ENCODE assay signal across 8 cellular contexts in genomic region chr19:34120846-34121639, GRCh38. TPM values are rescaled to one million over a fixed set of nuclear protein-coding genes. Genes with fewer than 3 reads are reported as not detected.
DNase-seq lines count a peak whose midpoint lies in the region; ATAC-seq, FAIRE-seq and TF ChIP-seq lines count a peak whose summit lies in the region.

No MANE protein-coding gene starts in this region.

- no peak overlapping the region for H3K4me3 ChIP-seq in AG10803 (ENCODE audit: low read length)
- no peak overlapping the region for H3K4me3 ChIP-seq in adrenal gland
- H3K4me3 ChIP-seq in kidney (ENCODE audit: low read length in 2 of 2) = no peak overlapping the region

- no peak overlapping the region for H3K4me3 Mint-ChIP-seq in stimulated activated effector memory CD8-positive, alpha-beta T cell treated with anti-CD3 and anti-CD28 coated beads, Interleukin-12 subunit alpha, Interleukin-12 subunit beta, amount 100 ng/mL, for 72 hours

- DNase-seq in AG10803 (ENCODE audit: low read depth) (peak; percentile 50), H54 (ENCODE audit: insufficient read length, low spot score) (peak; percentile 45), adrenal gland (peak in 5 of 7 donors; percentile 33 to 61 (median 41)), kidney (no peak), NCI-H187 treated with DMSO at 0.1 percent for 48 hours (lab: John Stamatoyannopoulos, UW) (no peak), KG1 (lab: John Stamatoyannopoulos, UW) (no peak)
- peak in 1 of 2 donors; percentile 71 for DNase-seq in stimulated activated effector memory CD8-positive, alpha-beta T cell treated with anti-CD3 and anti-CD28 coated beads, Interleukin-12 subunit alpha, Interleukin-12 subunit beta, amount 100 ng/mL, for 72 hours (ENCODE audit: low spot score in 2 of 2)

- TF ChIP-seq POLR2A in H54 (IDR thresholded peaks at IDR 0.05; ENCODE audit: low read depth, low read length) = no peak
- no peak for TF ChIP-seq POLR2A in adrenal gland (IDR thresholded peaks at IDR 0.05)

- 58 to 66% (median 62%) methylated on average over 8 of the region's 8 CpGs for WGBS in adrenal gland, 4 donors

- TF ChIP-seq CTCF in AG10803 (conservative IDR thresholded peaks at IDR 0.05; ENCODE audit: low read length) (peak; percentile 88), adrenal gland (IDR thresholded peaks at IDR 0.05) (peak; percentile 48 to 66 (median 58)), kidney (IDR thresholded peaks at IDR 0.05; ENCODE audit: borderline replicate concordance, extremely low read depth, insufficient read depth) (peak; percentile 46)

- H3K36me3 ChIP-seq in adrenal gland (replicated peaks in 1 of 2) = no peaks in the 10 kb centered on the region
- no peaks in the 10 kb centered on the region for H3K36me3 ChIP-seq in kidney (ENCODE audit: control insufficient read depth in 1 of 2, insufficient read depth in 2 of 2, low read length in 2 of 2)

- peak; percentile 60 for FAIRE-seq in H54 (lab: Jason Lieb, UNC)
- no peak for FAIRE-seq in kidney (lab: Jason Lieb, UNC)

- no peaks in the 10 kb centered on the region for H3K9me3 Mint-ChIP-seq in stimulated activated effector memory CD8-positive, alpha-beta T cell treated with anti-CD3 and anti-CD28 coated beads, Interleukin-12 subunit alpha, Interleukin-12 subunit beta, amount 100 ng/mL, for 72 hours

- H3K4me1 ChIP-seq in adrenal gland (replicated peaks in 1 of 2) (no peaks in the 10 kb centered on the region), kidney (ENCODE audit: control insufficient read depth in 1 of 2, insufficient read depth in 1 of 2, low read depth in 1 of 2, low read length in 2 of 2) (no peaks in the 10 kb centered on the region)

- no peaks in the 10 kb centered on the region for H3K36me3 Mint-ChIP-seq in stimulated activated effector memory CD8-positive, alpha-beta T cell treated with anti-CD3 and anti-CD28 coated beads, Interleukin-12 subunit alpha, Interleukin-12 subunit beta, amount 100 ng/mL, for 72 hours

- H3K27me3 ChIP-seq in adrenal gland = no peaks in the 10 kb centered on the region

- intact Hi-C loops in adrenal gland (cut with DNase I) (no loop called here), kidney (cut with DNase I) (no loop called here)

- no peak overlapping the region for H3K27ac ChIP-seq in adrenal gland
- H3K27ac ChIP-seq in kidney (ENCODE audit: low read depth in 2 of 2, low read length in 2 of 2) = no peak overlapping the region

- H3K4me1 Mint-ChIP-seq in stimulated activated effector memory CD8-positive, alpha-beta T cell treated with anti-CD3 and anti-CD28 coated beads, Interleukin-12 subunit alpha, Interleukin-12 subunit beta, amount 100 ng/mL, for 72 hours = no peaks in the 10 kb centered on the region

- no peak overlapping the region for H3K9ac ChIP-seq in kidney (ENCODE audit: low read length in 2 of 2)

- H3K27ac Mint-ChIP-seq in stimulated activated effector memory CD8-positive, alpha-beta T cell treated with anti-CD3 and anti-CD28 coated beads, Interleukin-12 subunit alpha, Interleukin-12 subunit beta, amount 100 ng/mL, for 72 hours = no peak overlapping the region

- H3K9me3 ChIP-seq in adrenal gland (replicated peaks in 1 of 3) = no peaks in the 10 kb centered on the region
- no peaks in the 10 kb centered on the region for H3K9me3 ChIP-seq in kidney (ENCODE audit: control insufficient read depth in 1 of 2, low read length in 2 of 2)

- peak; percentile 74 for ATAC-seq in SK-N-SH treated with all-trans-retinoic acid at 6 μM for 48 hours
- ATAC-seq in stimulated activated effector memory CD8-positive, alpha-beta T cell treated with anti-CD3 and anti-CD28 coated beads, Interleukin-12 subunit alpha, Interleukin-12 subunit beta, amount 100 ng/mL, for 72 hours = peak; percentile 54

TF ChIP-seq in SK-N-SH treated with all-trans-retinoic acid at 6 μM for 48 hours, 23 proteins besides CTCF, POLR2A, EP300 and RAD21:
- no peak for TF ChIP-seq GLIS3 (CRISPR knock-in tag; IDR thresholded peaks at IDR 0.05)
- no peak for TF ChIP-seq OSR1 (CRISPR knock-in tag; IDR thresholded peaks at IDR 0.05)
- no peak for TF ChIP-seq CREB5 (CRISPR knock-in tag; IDR thresholded peaks at IDR 0.05; ENCODE audit: low read depth)
- TF ChIP-seq TCF4 (CRISPR knock-in tag; IDR thresholded peaks at IDR 0.05; ENCODE audit: borderline replicate concordance) = no peak
- TF ChIP-seq POU6F1 (CRISPR knock-in tag; IDR thresholded peaks at IDR 0.05; ENCODE audit: borderline replicate concordance, low read depth) = no peak
- TF ChIP-seq ZFP3 (CRISPR knock-in tag; IDR thresholded peaks at IDR 0.05) = no peak
- TF ChIP-seq TSHZ2 (CRISPR knock-in tag; IDR thresholded peaks at IDR 0.05) = no peak
- no peak for TF ChIP-seq CSDC2 (CRISPR knock-in tag; IDR thresholded peaks at IDR 0.05)
- TF ChIP-seq ZC3H10 (CRISPR knock-in tag; IDR thresholded peaks at IDR 0.05) = no peak
- no peak for TF ChIP-seq PPARA (CRISPR knock-in tag; IDR thresholded peaks at IDR 0.05; ENCODE audit: borderline replicate concordance)
- no peak for TF ChIP-seq BACH2 (CRISPR knock-in tag; IDR thresholded peaks at IDR 0.05; ENCODE audit: borderline replicate concordance)

RNA-seq across cellular contexts. Expression of gene LSM14A, which starts 51.3 kb away (rescaled TPM):
- 100 to 1,000 TPM in 4 of 8 donors, 10 to 100 TPM in 4; 70.4 to 130 (median 104) TPM for total RNA-seq in adrenal gland
- polyA plus RNA-seq in adrenal gland = 10 to 100 TPM; 44.5 to 91.0 (median 74.2) TPM
- 114 TPM for total RNA-seq in kidney
- 49.3 TPM for polyA plus RNA-seq in kidney (ENCODE audit: insufficient read depth, low read depth, low replicate concordance)

Comparison
In these comparisons a context has a peak if more than half of its experiments do, and no peak if none do; other contexts are left out.
1. DNase-seq: peak in AG10803 (single experiment), H54 (single experiment) and adrenal gland (5 of 7); none in kidney (single experiment), NCI-H187 treated with DMSO at 0.1 percent for 48 hours (single experiment) and KG1 (single experiment).
2. Peak in every context shown above with its lines, with median percentiles within 50 percentile points of each other: CTCF ChIP-seq.